Comparison of ENCODE assay signal across 24 cellular contexts in the genomic region with DNA sequence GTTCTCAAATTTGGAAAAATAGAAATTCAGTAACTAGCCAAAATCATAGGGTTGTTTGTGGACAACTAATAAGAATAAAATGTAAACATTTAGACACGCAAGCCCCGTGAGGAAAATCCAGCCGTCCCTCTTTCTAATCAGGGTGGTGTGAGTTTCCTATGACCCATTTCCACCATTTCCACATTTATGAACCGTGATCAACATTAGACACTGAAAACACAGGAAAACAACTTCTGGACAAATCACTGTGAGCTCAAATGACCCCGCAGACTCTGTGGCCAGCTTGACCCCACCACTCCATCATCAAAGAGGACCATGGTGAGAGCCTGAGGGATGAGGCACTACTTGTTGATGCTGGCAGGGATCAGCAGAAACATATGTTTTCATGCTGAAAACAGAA.
"Had no signal": no experiment of that assay in that cellular context is flagged by ENCODE, and none has a peak within 500 bp of the region (broad histone marks: within the 10 kb centered on the region; RNA-seq: fewer than 3 reads in every experiment).

No MANE protein-coding gene starts in this region.

- DNase-seq: activated CD4-positive, alpha-beta memory T cell treated with anti-CD3 and anti-CD28 coated beads for 36 hours; activated CD4-positive, alpha-beta T cell treated with anti-CD3 and anti-CD28 coated beads, Interleukin-2, amount 10 ng/mL, durations not matched to agents 24 days and 14 days; activated CD4-positive, CD25-positive, alpha-beta regulatory T cell treated with anti-CD3 and anti-CD28 coated beads, Interleukin-2, amount 50 U/mL, for 72 hours; activated CD8-positive, alpha-beta memory T cell treated with anti-CD3 and anti-CD28 coated beads, Interleukin-2, amount 50 U/mL, for 4 hours; activated effector memory CD4-positive, alpha-beta T cell treated with anti-CD3 and anti-CD28 coated beads, Interleukin-2, amount 50 U/mL, for 16 hours; activated naive CD4-positive, alpha-beta T cell treated with anti-CD3 and anti-CD28 coated beads, Interleukin-2, amount 50 U/mL, for 16 hours; activated T-cell treated with anti-CD3 and anti-CD28 coated beads, Interleukin-2, amount 50 U/mL, for 1 hour; amygdala; central memory CD4-positive, alpha-beta T cell; effector CD4-positive, alpha-beta T cell; kidney glomerular epithelial cell; lower lobe of right lung; mucosa of descending colon; right cardiac atrium; stimulated activated CD4-positive, alpha-beta T cell treated with anti-CD3 and anti-CD28 coated beads, Interleukin-2, amount 100 ng/mL, for 48 hours; stimulated activated naive CD8-positive, alpha-beta T cell treated with anti-CD3 and anti-CD28 coated beads, Interleukin-15, Interleukin-2, amounts not matched to agents 100 U/mL and 50 U/mL, for 24 hours; T-helper 2 cell; testis; trophoblast cell had no signal

- FAIRE-seq: frontal cortex, urothelium cell line had no signal

- H3K4me1 Mint-ChIP-seq: activated CD4-positive, alpha-beta T cell treated with anti-CD3 and anti-CD28 coated beads, Interleukin-2, amount 10 ng/mL, durations not matched to agents 24 days and 14 days had no signal

- H3K36me3 ChIP-seq: lower lobe of right lung had no signal

- H3K27ac Mint-ChIP-seq: activated CD4-positive, alpha-beta memory T cell treated with anti-CD3 and anti-CD28 coated beads for 36 hours; activated CD4-positive, alpha-beta T cell treated with anti-CD3 and anti-CD28 coated beads, Interleukin-2, amount 10 ng/mL, durations not matched to agents 24 days and 14 days; activated T-helper 1 cell treated with anti-CD3 and anti-CD28 coated beads, Interleukin-12 subunit alpha, Interleukin-12 subunit beta, Interleukin-2, Interleukin-4 antibody, amounts not matched to agents 30 ng/mL and 10 ng/mL and 1 ng/mL, durations not matched to agents 14 hours and 24 hours and 36 hours; natural killer cell treated with Interleukin-12 subunit alpha and Interleukin-12 subunit beta and Interleukin-15 and Interleukin-18, amount 100 ng/mL, for 72 hours had no signal

- H3K4me1 ChIP-seq: lower lobe of right lung, testis had no signal

- H3K4me3 ChIP-seq: lower lobe of right lung, mucosa of descending colon, testis had no signal

- H3K4me3 Mint-ChIP-seq: activated CD4-positive, alpha-beta memory T cell treated with anti-CD3 and anti-CD28 coated beads for 36 hours; activated CD4-positive, alpha-beta T cell treated with anti-CD3 and anti-CD28 coated beads, Interleukin-2, amount 10 ng/mL, durations not matched to agents 24 days and 14 days; activated T-helper 1 cell treated with anti-CD3 and anti-CD28 coated beads, Interleukin-12 subunit alpha, Interleukin-12 subunit beta, Interleukin-2, Interleukin-4 antibody, amounts not matched to agents 30 ng/mL and 10 ng/mL and 1 ng/mL, durations not matched to agents 14 hours and 24 hours and 36 hours; natural killer cell treated with Interleukin-12 subunit alpha and Interleukin-12 subunit beta and Interleukin-15 and Interleukin-18, amount 100 ng/mL, for 72 hours had no signal

- ATAC-seq: left lobe of liver; lower lobe of right lung; mucosa of descending colon; natural killer cell treated with Interleukin-12 subunit alpha and Interleukin-12 subunit beta and Interleukin-15 and Interleukin-18, amount 100 ng/mL, for 72 hours; right cardiac atrium; stimulated activated naive CD8-positive, alpha-beta T cell treated with anti-CD3 and anti-CD28 coated beads, Interleukin-15, Interleukin-2, amounts not matched to agents 100 U/mL and 50 U/mL, for 24 hours had no signal

- H3K27me3 Mint-ChIP-seq: activated CD4-positive, alpha-beta memory T cell treated with anti-CD3 and anti-CD28 coated beads for 36 hours; activated CD4-positive, alpha-beta T cell treated with anti-CD3 and anti-CD28 coated beads, Interleukin-2, amount 10 ng/mL, durations not matched to agents 24 days and 14 days; natural killer cell treated with Interleukin-12 subunit alpha and Interleukin-12 subunit beta and Interleukin-15 and Interleukin-18, amount 100 ng/mL, for 72 hours had no signal

- H3K9me3 ChIP-seq: testis had no signal

- H3K27ac ChIP-seq: lower lobe of right lung, testis had no signal
